ENCODE assay signal across 9 cellular contexts in the genomic region with DNA sequence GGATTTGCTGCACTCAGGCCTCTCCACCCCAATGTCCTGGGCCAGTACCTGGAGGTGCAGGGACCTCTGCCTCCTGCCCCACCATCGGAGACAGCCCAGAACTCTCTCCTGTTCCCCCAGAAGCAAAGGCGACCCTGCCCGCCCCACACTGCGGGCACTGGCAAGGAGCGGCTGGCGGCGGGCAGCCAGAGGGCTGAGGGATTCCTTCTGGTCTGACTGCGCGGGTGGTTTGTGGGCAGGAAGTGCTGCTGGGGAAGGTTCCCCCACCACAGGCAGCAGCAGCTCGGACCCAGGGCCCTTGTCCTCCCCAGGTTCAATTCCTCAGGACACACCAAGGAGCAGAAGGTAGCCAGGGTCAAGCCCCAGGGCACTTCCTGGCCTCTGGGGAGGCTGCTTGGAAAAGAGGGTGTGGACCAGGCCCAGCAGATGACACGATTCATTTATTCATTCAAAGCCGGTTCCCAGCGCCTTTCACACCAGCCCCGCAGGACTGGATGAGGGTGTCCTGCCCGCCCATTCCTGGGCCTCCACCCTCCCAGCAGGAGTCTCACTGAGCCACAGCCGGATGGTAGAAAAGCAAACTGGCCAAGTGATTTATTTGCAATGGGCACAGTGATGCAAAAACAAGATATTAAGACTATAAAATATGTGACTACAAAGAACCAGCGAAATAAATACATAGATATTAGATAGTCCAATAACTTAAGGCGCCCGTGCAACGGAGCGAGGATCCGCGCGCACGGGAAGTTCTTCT.
DNase-seq lines count a peak whose midpoint lies in the region; ATAC-seq and TF ChIP-seq lines count a peak whose summit lies in the region.
"Had no signal": no experiment of that assay in that cellular context is flagged by ENCODE, and none has a peak within 500 bp of the region (broad histone marks: within the 10 kb centered on the region; RNA-seq: fewer than 3 reads in every experiment).

No MANE protein-coding gene starts in this region.

- H3K9me3 Mint-ChIP-seq in activated naive CD4-positive, alpha-beta T cell treated with anti-CD3 and anti-CD28 coated beads, Interleukin-2, amount 10 ng/mL, durations not matched to agents 7 days and 5 days, result no peaks in the 10 kb centered on the region

- no peak overlapping the region for H3K9ac ChIP-seq in iPS-18a (ENCODE audit: low read length)

- H3K4me1 Mint-ChIP-seq in activated naive CD4-positive, alpha-beta T cell treated with anti-CD3 and anti-CD28 coated beads, Interleukin-2, amount 10 ng/mL, durations not matched to agents 7 days and 5 days, result peaks cover 30% of the 10 kb centered on the region

- H3K27me3 ChIP-seq in iPS-18a (ENCODE audit: control insufficient read depth, insufficient read depth, low read length), result peaks cover 49% of the 10 kb centered on the region
- peaks cover 0 to 19% of the 10 kb centered on the region in 2 donors for H3K27me3 ChIP-seq in tibial artery

- H3K4me1 ChIP-seq in iPS-18a (ENCODE audit: control insufficient read depth, low read depth, low read length) (no peaks in the 10 kb centered on the region), tibial artery (peaks cover 0 to 52% (median 28%) of the 10 kb centered on the region in 4 donors)

- no peak overlapping the region for H3K27ac Mint-ChIP-seq in activated naive CD4-positive, alpha-beta T cell treated with anti-CD3 and anti-CD28 coated beads, Interleukin-2, amount 10 ng/mL, durations not matched to agents 7 days and 5 days

- intact Hi-C loops in tibial artery (cut with DNase I; ENCODE audit: low total_unique reads), result no loop called here

- peaks cover 77% of the 10 kb centered on the region for H3K27me3 Mint-ChIP-seq in activated naive CD4-positive, alpha-beta T cell treated with anti-CD3 and anti-CD28 coated beads, Interleukin-2, amount 10 ng/mL, durations not matched to agents 7 days and 5 days

- DNase-seq in activated naive CD4-positive, alpha-beta T cell treated with anti-CD3 and anti-CD28 coated beads, Interleukin-2, amount 10 ng/mL, durations not matched to agents 7 days and 5 days, result no peak
- no peak for DNase-seq in activated naive CD4-positive, alpha-beta T cell treated with anti-CD3 and anti-CD28 coated beads, Interleukin-2, amount 50 U/mL, for 16 hours
- DNase-seq in amniotic epithelial cell (ENCODE audit: low read depth) (peak; percentile 17), tibial artery (peak in 1 of 2 donors; percentile 62), NCI-H2171 treated with DMSO at 0.1 percent for 48 hours (lab: John Stamatoyannopoulos, UW) (no peak), NCI-H82 (lab: John Stamatoyannopoulos, UW) (no peak)

- H3K9me3 ChIP-seq in iPS-18a (ENCODE audit: control insufficient read depth, low read depth, low read length) (no peaks in the 10 kb centered on the region), tibial artery (no peaks in the 10 kb centered on the region)
- H3K9me3 ChIP-seq: body of pancreas had no signal

- H3K27ac ChIP-seq in iPS-18a (ENCODE audit: low read length), result no peak overlapping the region
- peak overlapping the region in 1 of 2 donors; percentile 67 for H3K27ac ChIP-seq in tibial artery

- peak overlapping the region; percentile 41 for H3K4me3 Mint-ChIP-seq in activated naive CD4-positive, alpha-beta T cell treated with anti-CD3 and anti-CD28 coated beads, Interleukin-2, amount 10 ng/mL, durations not matched to agents 7 days and 5 days

- H3K4me3 ChIP-seq in iPS-18a (ENCODE audit: low read length), result peak overlapping the region; percentile 54
- H3K4me3 ChIP-seq in tibial artery, result peak overlapping the region; percentile 53 to 75

- CTCF ChIA-PET in activated naive CD4-positive, alpha-beta T cell treated with anti-CD3 and anti-CD28 coated beads, Interleukin-2, amount 10 ng/mL, durations not matched to agents 7 days and 5 days (lab: Charles Lee), result interaction anchor here (1.2 to 5.1 kb wide), 3 partner anchors 16 to 93 kb away, joined by 3 to 50 read pairs (median 5); no protein-coding TSS in a partner anchor

- TF ChIP-seq CTCF in tibial artery (IDR thresholded peaks at IDR 0.05), result no peak

- H3K36me3 ChIP-seq in iPS-18a (ENCODE audit: control insufficient read depth, low read depth, low read length), result no peaks in the 10 kb centered on the region
- H3K36me3 ChIP-seq in tibial artery, result no peaks in the 10 kb centered on the region

- no peaks in the 10 kb centered on the region for H3K36me3 Mint-ChIP-seq in activated naive CD4-positive, alpha-beta T cell treated with anti-CD3 and anti-CD28 coated beads, Interleukin-2, amount 10 ng/mL, durations not matched to agents 7 days and 5 days

- no peak for ATAC-seq in HG03175 (IDR thresholded peaks at IDR 0.05; ENCODE audit: unreplicated experiment)
